ENCODE assay signal across 9 cellular contexts in genomic region chr6:63527658-63528514, GRCh38. TPM values are rescaled to one million over a fixed set of nuclear protein-coding genes. Genes with fewer than 3 reads are reported as not detected.
A peak's percentile ranks its signal among the peaks of the same experiment; 100 is the strongest.
DNase-seq lines count a peak whose midpoint lies in the region; ATAC-seq and TF ChIP-seq lines count a peak whose summit lies in the region.
"Had no signal": no experiment of that assay in that cellular context is flagged by ENCODE, and none has a peak within 500 bp of the region (broad histone marks: within the 10 kb centered on the region; RNA-seq: fewer than 3 reads in every experiment).

No MANE protein-coding gene starts in this region.

- intact Hi-C loops in prostate gland (cut with DNase I), result no loop called here

- no peak for TF ChIP-seq POLR2A in prostate gland (IDR thresholded peaks at IDR 0.05)

- no peaks in the 10 kb centered on the region for H3K9me3 ChIP-seq in prostate gland

- DNase-seq in LNCaP clone FGC (ENCODE audit: low read depth) (peak; percentile 38), dedifferentiated amniotic fluid mesenchymal stem cell (ENCODE audit: extremely low spot score) (peak; percentile 60), prostate gland (ENCODE audit: low spot score) (peak; percentile 77), Kasumi-1 (lab: John Stamatoyannopoulos, UW) (no peak), UCSD-AML1 (lab: John Stamatoyannopoulos, UW; ENCODE audit: unreplicated experiment) (no peak)
- DNase-seq in effector CD4-positive, alpha-beta T cell, result no peak
- DNase-seq in stimulated activated naive CD8-positive, alpha-beta T cell treated with anti-CD3 and anti-CD28 coated beads, Interleukin-15, Interleukin-2, amounts not matched to agents 100 U/mL and 50 U/mL, for 24 hours, result no peak
- DNase-seq: activated CD4-positive, CD25-positive, alpha-beta regulatory T cell had no signal

- no peaks in the 10 kb centered on the region for H3K36me3 ChIP-seq in prostate gland

- no peak overlapping the region for H3K27ac ChIP-seq in prostate gland

- H3K4me3 ChIP-seq in LNCaP clone FGC (ENCODE audit: low read depth, low read length) (no peak overlapping the region), prostate gland (no peak overlapping the region)

- H3K4me1 ChIP-seq in prostate gland (replicated peaks), result no peaks in the 10 kb centered on the region

- H3K27me3 ChIP-seq in prostate gland (replicated peaks; ENCODE audit: insufficient read depth), result no peaks in the 10 kb centered on the region

- WGBS in prostate gland, result 76% methylated on average over 6 of the region's 6 CpGs

- ATAC-seq in GM18511 (IDR thresholded peaks at IDR 0.05; ENCODE audit: unreplicated experiment), result peak; percentile 58
- no peak for ATAC-seq in stimulated activated naive CD8-positive, alpha-beta T cell treated with anti-CD3 and anti-CD28 coated beads, Interleukin-15, Interleukin-2, amounts not matched to agents 100 U/mL and 50 U/mL, for 24 hours

- TF ChIP-seq CTCF in LNCaP clone FGC (IDR thresholded peaks at IDR 0.05; ENCODE audit: control insufficient read depth, extremely low read depth, insufficient read depth) (no peak), prostate gland (IDR thresholded peaks at IDR 0.05) (no peak)

RNA-seq across cellular contexts. Expression of gene PTP4A1, which starts 44.4 kb away (rescaled TPM):
- total RNA-seq in prostate gland, result 10 to 100 TPM; 25.5 to 29.3 TPM

Comparison
In these comparisons a context has a peak if more than half of its experiments do, and no peak if none do; other contexts are left out.
1. DNase-seq: peak in LNCaP clone FGC (single experiment), dedifferentiated amniotic fluid mesenchymal stem cell (single experiment) and prostate gland (single experiment); none in Kasumi-1 (0 of 2), UCSD-AML1 (single experiment), effector CD4-positive, alpha-beta T cell (single experiment) and stimulated activated naive CD8-positive, alpha-beta T cell treated with anti-CD3 and anti-CD28 coated beads, Interleukin-15, Interleukin-2, amounts not matched to agents 100 U/mL and 50 U/mL, for 24 hours (single experiment).